In the genomic region with DNA sequence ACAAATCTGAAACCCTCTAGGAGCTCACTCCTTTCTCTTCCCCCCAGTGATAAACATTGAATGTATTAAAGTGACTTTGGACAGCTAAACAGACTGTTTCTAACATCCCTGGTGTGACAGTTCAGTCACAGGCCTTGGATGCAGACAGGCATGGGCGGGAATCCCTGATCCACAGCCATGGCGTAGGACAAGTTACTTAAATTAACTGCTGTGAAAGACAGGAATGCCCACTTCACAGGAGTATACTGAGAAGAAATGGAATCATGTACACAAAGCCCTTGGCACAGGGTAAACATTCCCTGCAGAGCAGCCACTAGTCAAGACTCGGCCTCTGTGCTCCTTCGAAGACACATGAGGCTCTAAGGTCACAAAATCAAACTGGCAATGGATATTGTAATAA, we compare ENCODE assay signal across 26 cellular contexts. TPM values are rescaled to one million over a fixed set of nuclear protein-coding genes. Genes with fewer than 3 reads are reported as not detected.
A peak's percentile ranks its signal among the peaks of the same experiment; 100 is the strongest.
DNase-seq lines count a peak whose midpoint lies in the region; ATAC-seq and TF ChIP-seq lines count a peak whose summit lies in the region.
"Had no signal": no experiment of that assay in that cellular context is flagged by ENCODE, and none has a peak within 500 bp of the region (broad histone marks: within the 10 kb centered on the region; RNA-seq: fewer than 3 reads in every experiment).

No MANE protein-coding gene starts in this region.

- TF ChIP-seq CTCF in right atrium auricular region (IDR thresholded peaks at IDR 0.05) (no peak), lower lobe of right lung (IDR thresholded peaks at IDR 0.05) (no peak), GM20000 (IDR thresholded peaks at IDR 0.05; ENCODE audit: extremely low read depth, missing control alignments) (no peak)

- no peak overlapping the region for H3K27ac ChIP-seq in right atrium auricular region
- peak overlapping the region; percentile 4 for H3K27ac ChIP-seq in lower lobe of right lung

- H3K36me3 ChIP-seq in right atrium auricular region (peaks cover 41% of the 10 kb centered on the region), lower lobe of right lung (peaks cover 84% of the 10 kb centered on the region)

- no peaks in the 10 kb centered on the region for H3K27me3 Mint-ChIP-seq in dendritic cell treated with granulocyte-macrophage colony-stimulating factor and Interleukin-4, amounts not matched to agents 40 ng/mL and 50 ng/mL, for 4 days
- H3K27me3 Mint-ChIP-seq in stimulated activated naive B cell treated with anti-CD40 and anti-IgM and Interleukin-4, amounts not matched to agents 10 μg/mL and 1 μg/mL and 100 μg/mL, for 72 hours, result no peaks in the 10 kb centered on the region
- H3K27me3 Mint-ChIP-seq: CD4-positive, alpha-beta T cell had no signal

- ATAC-seq in Right ventricle myocardium superior (ENCODE audit: poor library complexity), result peak; percentile 89
- no peak for ATAC-seq in lower lobe of right lung
- no peak for ATAC-seq in stimulated activated naive B cell treated with anti-CD40 and anti-IgM and Interleukin-4, amounts not matched to agents 10 μg/mL and 1 μg/mL and 100 μg/mL, for 72 hours (replicated peaks)
- ATAC-seq: GM12878, K562 had no signal

- intact Hi-C loops in Right ventricle myocardium superior (cut with DNase I) (no loop called here), lower lobe of right lung (cut with DNase I) (no loop called here)
- intact Hi-C loops in dendritic cell treated with granulocyte-macrophage colony-stimulating factor and Interleukin-4, amounts not matched to agents 40 ng/mL and 50 ng/mL, for 4 days (cut with micrococcal nuclease), result no loop called here

- H3K27me3 ChIP-seq in right atrium auricular region, result no peaks in the 10 kb centered on the region
- no peaks in the 10 kb centered on the region for H3K27me3 ChIP-seq in lower lobe of right lung (ENCODE audit: low read depth)

- H3K9me3 Mint-ChIP-seq in dendritic cell treated with granulocyte-macrophage colony-stimulating factor and Interleukin-4, amounts not matched to agents 40 ng/mL and 50 ng/mL, for 4 days, result no peaks in the 10 kb centered on the region
- no peaks in the 10 kb centered on the region for H3K9me3 Mint-ChIP-seq in stimulated activated naive B cell treated with anti-CD40 and anti-IgM and Interleukin-4, amounts not matched to agents 10 μg/mL and 1 μg/mL and 100 μg/mL, for 72 hours
- H3K9me3 Mint-ChIP-seq: CD4-positive, alpha-beta T cell had no signal

- DNase-seq in Right ventricle myocardium superior (no peak), right atrium auricular region (ENCODE audit: low spot score) (no peak), lower lobe of right lung (no peak), SW 1271 (lab: John Stamatoyannopoulos, UW) (no peak), NCI-H82 treated with DMSO at 0.1 percent for 48 hours (lab: John Stamatoyannopoulos, UW; ENCODE audit: unreplicated experiment) (no peak), GM20000 (ENCODE audit: low spot score) (no peak)
- DNase-seq in stimulated activated naive B cell treated with anti-CD40 and anti-IgM and Interleukin-4, amounts not matched to agents 10 μg/mL and 1 μg/mL and 100 μg/mL, for 72 hours, result no peak
- DNase-seq: Caco-2; CD4-positive, alpha-beta T cell; DMS79; EL; GDM1; Kasumi-1; NCI-H1092 treated with DMSO at 0.1 percent for 48 hours; NCI-H1436; NCI-H187; NCI-H2081 treated with DMSO at 0.1 percent for 48 hours; NCI-H446 treated with DMSO at 0.1 percent for 48 hours; NCI-H526; RPMI8226; SHP77 treated with DMSO at 0.1 percent for 48 hours had no signal

- H3K9me3 ChIP-seq in right atrium auricular region (no peaks in the 10 kb centered on the region), lower lobe of right lung (no peaks in the 10 kb centered on the region)
- H3K9me3 ChIP-seq: Caco-2 had no signal

- H3K4me1 ChIP-seq in right atrium auricular region, result no peaks in the 10 kb centered on the region
- H3K4me1 ChIP-seq in lower lobe of right lung, result no peaks in the 10 kb centered on the region
- H3K4me1 ChIP-seq: Caco-2 had no signal

- peak overlapping the region; percentile 73 for H3K27ac Mint-ChIP-seq in dendritic cell treated with granulocyte-macrophage colony-stimulating factor and Interleukin-4, amounts not matched to agents 40 ng/mL and 50 ng/mL, for 4 days
- H3K27ac Mint-ChIP-seq in stimulated activated naive B cell treated with anti-CD40 and anti-IgM and Interleukin-4, amounts not matched to agents 10 μg/mL and 1 μg/mL and 100 μg/mL, for 72 hours, result no peak overlapping the region
- H3K27ac Mint-ChIP-seq: CD4-positive, alpha-beta T cell had no signal

- H3K4me1 Mint-ChIP-seq in dendritic cell treated with granulocyte-macrophage colony-stimulating factor and Interleukin-4, amounts not matched to agents 40 ng/mL and 50 ng/mL, for 4 days (ENCODE audit: low read depth), result peaks cover 23% of the 10 kb centered on the region
- no peaks in the 10 kb centered on the region for H3K4me1 Mint-ChIP-seq in stimulated activated naive B cell treated with anti-CD40 and anti-IgM and Interleukin-4, amounts not matched to agents 10 μg/mL and 1 μg/mL and 100 μg/mL, for 72 hours

- H3K36me3 Mint-ChIP-seq in dendritic cell treated with granulocyte-macrophage colony-stimulating factor and Interleukin-4, amounts not matched to agents 40 ng/mL and 50 ng/mL, for 4 days (ENCODE audit: low read depth), result peaks cover 41% of the 10 kb centered on the region
- peaks cover 14 to 30% of the 10 kb centered on the region in 2 donors for H3K36me3 Mint-ChIP-seq in stimulated activated naive B cell treated with anti-CD40 and anti-IgM and Interleukin-4, amounts not matched to agents 10 μg/mL and 1 μg/mL and 100 μg/mL, for 72 hours

- no peak overlapping the region for H3K4me3 ChIP-seq in right atrium auricular region
- no peak overlapping the region for H3K4me3 ChIP-seq in lower lobe of right lung
- H3K4me3 ChIP-seq: GM12878, K562 had no signal

- H3K4me3 Mint-ChIP-seq in dendritic cell treated with granulocyte-macrophage colony-stimulating factor and Interleukin-4, amounts not matched to agents 40 ng/mL and 50 ng/mL, for 4 days, result no peak overlapping the region
- no peak overlapping the region for H3K4me3 Mint-ChIP-seq in stimulated activated naive B cell treated with anti-CD40 and anti-IgM and Interleukin-4, amounts not matched to agents 10 μg/mL and 1 μg/mL and 100 μg/mL, for 72 hours
- H3K4me3 Mint-ChIP-seq: CD4-positive, alpha-beta T cell had no signal

RNA-seq across cellular contexts. Expression of a gene that starts 34.0 kb away (rescaled TPM):
- 15.8 TPM for total RNA-seq in Right ventricle myocardium superior
- 10 to 100 TPM; 11.3 to 13.7 TPM for total RNA-seq in right atrium auricular region
- total RNA-seq in lower lobe of right lung, result 10.9 TPM

RNA-seq across cellular contexts. Expression of a gene that starts 49.6 kb away (rescaled TPM):
- total RNA-seq in Right ventricle myocardium superior (0.65 TPM), right atrium auricular region (not detected), lower lobe of right lung (3.2 TPM)
- total RNA-seq: A172; Caco-2; CD4-positive, alpha-beta T cell; GM12878; K562; M059J had no signal
